ENCODE assay signal across 22 cellular contexts in the genomic region with DNA sequence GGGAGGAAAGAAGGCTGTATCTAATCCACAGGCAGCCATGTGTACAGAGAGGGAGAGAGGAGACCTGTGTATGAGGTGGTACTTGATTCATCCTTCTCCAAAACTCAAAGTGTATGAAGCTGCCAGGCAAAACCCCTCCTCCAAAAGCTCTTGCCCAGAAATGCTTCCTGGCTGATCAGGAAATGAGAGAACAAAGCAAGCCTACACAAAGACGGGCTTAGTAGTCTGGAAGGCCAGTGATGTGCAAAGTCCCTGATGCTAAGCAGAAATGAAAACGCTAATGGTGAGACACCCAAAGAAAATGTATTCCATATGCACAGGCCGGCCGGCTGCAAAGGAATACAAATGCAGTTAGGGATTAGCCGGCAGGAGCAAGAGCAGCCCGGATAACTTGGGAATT.
"Had no signal": no experiment of that assay in that cellular context is flagged by ENCODE, and none has a peak within 500 bp of the region (broad histone marks: within the 10 kb centered on the region; RNA-seq: fewer than 3 reads in every experiment).

No MANE protein-coding gene starts in this region.

- ATAC-seq: activated CD8-positive, alpha-beta memory T cell treated with anti-CD3 and anti-CD28 coated beads, Interleukin-2, amount 10 ng/mL, durations not matched to agents 7 days and 5 days; activated CD8-positive, alpha-beta T cell treated with anti-CD3 and anti-CD28 coated beads, Interleukin-2, amount 10 ng/mL, durations not matched to agents 7 days and 5 days; activated naive CD4-positive, alpha-beta T cell treated with anti-CD3 and anti-CD28 coated beads, Interleukin-2, amount 50 U/mL, for 72 hours; right lobe of liver; stimulated activated naive CD8-positive, alpha-beta T cell treated with anti-CD3 and anti-CD28 coated beads, Interleukin-15, amount 100 ng/mL, for 72 hours had no signal

- H3K27me3 ChIP-seq: esophagus squamous epithelium, right lobe of liver, upper lobe of left lung, vagina had no signal

- H3K27ac Mint-ChIP-seq: activated B cell treated with CpG ODN at 0.5 μM for 24 hours; activated CD8-positive, alpha-beta memory T cell treated with anti-CD3 and anti-CD28 coated beads, Interleukin-2, amount 10 ng/mL, durations not matched to agents 7 days and 5 days; activated CD8-positive, alpha-beta T cell treated with anti-CD3 and anti-CD28 coated beads, Interleukin-2, amount 10 ng/mL, durations not matched to agents 7 days and 5 days; activated naive CD4-positive, alpha-beta T cell treated with anti-CD3 and anti-CD28 coated beads, Interleukin-2, amount 50 U/mL, for 72 hours; activated T-helper 2 cell treated with anti-CD3 and anti-CD28 coated beads, Interferon-gamma antibody, Interleukin-2, Interleukin-4, amounts not matched to agents 10 μg/mL and 5 μg/mL and 100 μg/mL, durations not matched to agents 14 hours and 24 hours and 36 hours; stimulated activated naive CD8-positive, alpha-beta T cell treated with anti-CD3 and anti-CD28 coated beads, Interleukin-15, amount 100 ng/mL, for 72 hours; T-helper 2 cell treated with Interferon-gamma antibody and Interleukin-4, amounts not matched to agents 5 μg/mL and 100 μg/mL, for 36 hours had no signal

- H3K4me1 ChIP-seq: left lung, lower lobe of right lung, right lobe of liver, upper lobe of left lung, vagina had no signal

- DNase-seq: activated B cell treated with CpG ODN at 0.5 μM for 24 hours; activated CD8-positive, alpha-beta memory T cell treated with anti-CD3 and anti-CD28 coated beads, Interleukin-2, amount 10 ng/mL, durations not matched to agents 7 days and 5 days; activated CD8-positive, alpha-beta T cell treated with anti-CD3 and anti-CD28 coated beads, Interleukin-2, amount 10 ng/mL, durations not matched to agents 7 days and 5 days; activated T-cell treated with anti-CD3 and anti-CD28 coated beads, Interleukin-2, amount 50 U/mL, for 48 hours; cortex of kidney; esophagus squamous epithelium; foreskin melanocyte; left lung; lower lobe of right lung; posterior cingulate gyrus; right lobe of liver; stimulated activated CD4-positive, alpha-beta T cell treated with anti-CD3 and anti-CD28 coated beads, Interleukin-12 subunit alpha, Interleukin-12 subunit beta, amount 100 ng/mL, for 4 hours; stimulated activated CD4-positive, alpha-beta T cell treated with anti-CD3 and anti-CD28 coated beads, Interleukin-4, amount 100 ng/mL, for 1 hour; stimulated activated naive CD8-positive, alpha-beta T cell treated with anti-CD3 and anti-CD28 coated beads, Interleukin-15, amount 100 ng/mL, for 72 hours; substantia nigra; T-helper 1 cell; upper lobe of left lung had no signal

- H3K36me3 ChIP-seq: esophagus squamous epithelium, left lung, lower lobe of right lung, right lobe of liver, upper lobe of left lung, vagina had no signal

- H3K9me3 ChIP-seq: esophagus squamous epithelium, left lung, lower lobe of right lung, right lobe of liver, upper lobe of left lung, vagina had no signal

- H3K36me3 Mint-ChIP-seq: activated CD8-positive, alpha-beta memory T cell treated with anti-CD3 and anti-CD28 coated beads, Interleukin-2, amount 10 ng/mL, durations not matched to agents 7 days and 5 days had no signal

- H3K4me3 ChIP-seq: esophagus squamous epithelium, left lung, lower lobe of right lung, right lobe of liver, upper lobe of left lung, vagina had no signal

- H3K9me3 Mint-ChIP-seq: activated B cell treated with CpG ODN at 0.5 μM for 24 hours; activated T-helper 2 cell treated with anti-CD3 and anti-CD28 coated beads, Interferon-gamma antibody, Interleukin-2, Interleukin-4, amounts not matched to agents 10 μg/mL and 5 μg/mL and 100 μg/mL, durations not matched to agents 14 hours and 24 hours and 36 hours; nephron; T-helper 2 cell treated with Interferon-gamma antibody and Interleukin-4, amounts not matched to agents 5 μg/mL and 100 μg/mL, for 36 hours had no signal

- H3K27ac ChIP-seq: esophagus squamous epithelium, left lung, lower lobe of right lung, right lobe of liver, upper lobe of left lung, vagina had no signal

- H3K4me3 Mint-ChIP-seq: activated B cell treated with CpG ODN at 0.5 μM for 24 hours; activated CD8-positive, alpha-beta memory T cell treated with anti-CD3 and anti-CD28 coated beads, Interleukin-2, amount 10 ng/mL, durations not matched to agents 7 days and 5 days; activated CD8-positive, alpha-beta T cell treated with anti-CD3 and anti-CD28 coated beads, Interleukin-2, amount 10 ng/mL, durations not matched to agents 7 days and 5 days; nephron; stimulated activated naive CD8-positive, alpha-beta T cell treated with anti-CD3 and anti-CD28 coated beads, Interleukin-15, amount 100 ng/mL, for 72 hours; T-helper 2 cell treated with Interferon-gamma antibody and Interleukin-4, amounts not matched to agents 5 μg/mL and 100 μg/mL, for 36 hours had no signal

- H3K4me1 Mint-ChIP-seq: activated B cell treated with CpG ODN at 0.5 μM for 24 hours; activated CD8-positive, alpha-beta memory T cell treated with anti-CD3 and anti-CD28 coated beads, Interleukin-2, amount 10 ng/mL, durations not matched to agents 7 days and 5 days; stimulated activated naive CD8-positive, alpha-beta T cell treated with anti-CD3 and anti-CD28 coated beads, Interleukin-15, amount 100 ng/mL, for 72 hours had no signal

- H3K27me3 Mint-ChIP-seq: activated B cell treated with CpG ODN at 0.5 μM for 24 hours; activated CD8-positive, alpha-beta memory T cell treated with anti-CD3 and anti-CD28 coated beads, Interleukin-2, amount 10 ng/mL, durations not matched to agents 7 days and 5 days had no signal
